9 cellular contexts compared by ENCODE assay signal in the genomic region with DNA sequence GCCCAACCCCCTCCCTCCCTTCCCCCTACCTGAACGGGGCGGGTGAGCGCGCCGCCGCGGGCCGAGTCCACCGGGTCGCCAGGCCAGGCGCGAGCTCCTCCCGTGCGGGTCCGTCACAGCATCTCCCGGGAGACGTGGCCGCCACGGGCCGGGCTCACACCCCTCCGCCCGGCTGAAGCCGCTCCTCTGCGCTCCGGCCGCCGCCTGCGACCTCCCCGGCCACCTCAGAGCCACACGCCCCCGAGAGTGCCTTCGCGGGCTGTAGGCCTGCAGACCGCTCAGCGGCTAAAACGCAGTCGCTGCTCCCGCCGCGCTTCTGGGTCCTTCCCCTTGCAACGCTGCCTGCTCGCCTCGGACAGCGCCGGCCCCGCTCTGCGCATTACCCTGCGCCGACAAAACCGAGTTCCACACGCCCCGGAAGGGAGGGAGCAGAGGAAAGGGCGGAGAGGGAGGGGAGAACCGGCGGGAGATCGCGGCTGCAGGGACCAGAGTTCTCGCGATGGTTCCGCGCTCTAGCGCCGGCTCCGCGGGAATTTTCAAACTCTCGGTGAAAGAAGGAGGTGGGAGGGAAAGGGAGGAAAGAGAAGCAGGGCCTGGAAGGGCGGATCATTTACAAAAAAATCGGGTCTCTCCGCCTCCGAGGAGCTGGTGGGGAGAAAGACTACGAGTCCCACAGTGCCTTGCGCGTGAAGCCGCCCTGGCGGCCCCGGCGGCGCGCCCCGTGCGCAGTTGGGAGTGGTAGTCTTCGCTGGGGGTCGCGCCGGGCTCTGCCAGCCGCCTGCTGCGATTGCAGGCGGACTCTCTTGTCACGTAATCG. TPM values are rescaled to one million over a fixed set of nuclear protein-coding genes. Genes with fewer than 3 reads are reported as not detected.
DNase-seq lines count a peak whose midpoint lies in the region; ATAC-seq, FAIRE-seq and TF ChIP-seq lines count a peak whose summit lies in the region.
"Had no signal": no experiment of that assay in that cellular context is flagged by ENCODE, and none has a peak within 500 bp of the region (broad histone marks: within the 10 kb centered on the region; RNA-seq: fewer than 3 reads in every experiment).

A gene with protein sequence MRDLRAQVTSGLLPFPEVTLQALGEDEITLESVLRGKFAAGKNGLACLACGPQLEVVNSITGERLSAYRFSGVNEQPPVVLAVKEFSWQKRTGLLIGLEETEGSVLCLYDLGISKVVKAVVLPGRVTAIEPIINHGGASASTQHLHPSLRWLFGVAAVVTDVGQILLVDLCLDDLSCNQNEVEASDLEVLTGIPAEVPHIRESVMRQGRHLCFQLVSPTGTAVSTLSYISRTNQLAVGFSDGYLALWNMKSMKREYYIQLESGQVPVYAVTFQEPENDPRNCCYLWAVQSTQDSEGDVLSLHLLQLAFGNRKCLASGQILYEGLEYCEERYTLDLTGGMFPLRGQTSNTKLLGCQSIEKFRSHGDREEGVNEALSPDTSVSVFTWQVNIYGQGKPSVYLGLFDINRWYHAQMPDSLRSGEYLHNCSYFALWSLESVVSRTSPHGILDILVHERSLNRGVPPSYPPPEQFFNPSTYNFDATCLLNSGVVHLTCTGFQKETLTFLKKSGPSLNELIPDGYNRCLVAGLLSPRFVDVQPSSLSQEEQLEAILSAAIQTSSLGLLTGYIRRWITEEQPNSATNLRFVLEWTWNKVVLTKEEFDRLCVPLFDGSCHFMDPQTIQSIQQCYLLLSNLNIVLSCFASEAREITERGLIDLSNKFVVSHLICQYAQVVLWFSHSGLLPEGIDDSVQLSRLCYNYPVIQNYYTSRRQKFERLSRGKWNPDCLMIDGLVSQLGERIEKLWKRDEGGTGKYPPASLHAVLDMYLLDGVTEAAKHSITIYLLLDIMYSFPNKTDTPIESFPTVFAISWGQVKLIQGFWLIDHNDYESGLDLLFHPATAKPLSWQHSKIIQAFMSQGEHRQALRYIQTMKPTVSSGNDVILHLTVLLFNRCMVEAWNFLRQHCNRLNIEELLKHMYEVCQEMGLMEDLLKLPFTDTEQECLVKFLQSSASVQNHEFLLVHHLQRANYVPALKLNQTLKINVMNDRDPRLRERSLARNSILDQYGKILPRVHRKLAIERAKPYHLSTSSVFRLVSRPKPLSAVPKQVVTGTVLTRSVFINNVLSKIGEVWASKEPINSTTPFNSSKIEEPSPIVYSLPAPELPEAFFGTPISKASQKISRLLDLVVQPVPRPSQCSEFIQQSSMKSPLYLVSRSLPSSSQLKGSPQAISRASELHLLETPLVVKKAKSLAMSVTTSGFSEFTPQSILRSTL (N-terminal part only) (minus strand): TSS at position 400 of the 817 bp plus-strand sequence. CDS start 13,578 bp downstream, outside the sequence.

- TF ChIP-seq POLR2A in GM19099 (IDR thresholded peaks at IDR 0.05; ENCODE audit: extremely low read depth, insufficient read length, low read depth) = peak; percentile 95

- FAIRE-seq in kidney (lab: Jason Lieb, UNC) = peak; percentile 70
- FAIRE-seq: islet of Langerhans had no signal

- peak within 1 kb of the TSS; percentile 80 to 95 for H3K9ac ChIP-seq in kidney (ENCODE audit: low read length in 2 of 2)

- peak; percentile 92 for ATAC-seq in HG03432 (IDR thresholded peaks at IDR 0.05; ENCODE audit: unreplicated experiment)

- no peak for TF ChIP-seq CTCF in kidney (IDR thresholded peaks at IDR 0.05; ENCODE audit: borderline replicate concordance, extremely low read depth, insufficient read depth)

- no peaks in the 10 kb centered on the region for H3K36me3 ChIP-seq in kidney (ENCODE audit: control insufficient read depth in 1 of 2, insufficient read depth in 2 of 2, low read length in 2 of 2)

- peak within 1 kb of the TSS; percentile 94 to 95 for H3K27ac ChIP-seq in kidney (ENCODE audit: low read depth in 2 of 2, low read length in 2 of 2)

- intact Hi-C loops in kidney (cut with DNase I) = no loop called here

- H3K4me1 ChIP-seq in kidney (ENCODE audit: control insufficient read depth in 1 of 2, insufficient read depth in 1 of 2, low read depth in 1 of 2, low read length in 2 of 2) = peaks cover 4 to 5% of the 10 kb centered on the region in 2 donors

- peak within 1 kb of the TSS; percentile 78 to 94 for H3K4me3 ChIP-seq in kidney (ENCODE audit: low read length in 2 of 2)

- H3K9me3 ChIP-seq in kidney (ENCODE audit: control insufficient read depth in 1 of 2, low read length in 2 of 2) = no peaks in the 10 kb centered on the region

- DNase-seq in AG20443 (ENCODE audit: low spot score) (peak; percentile 99), NCI-H510A (lab: John Stamatoyannopoulos, UW) (peak; percentile 88), cerebellum (ENCODE audit: low spot score) (peak; percentile 96), kidney (peak; percentile 99)
- DNase-seq in activated CD4-positive, alpha-beta T cell treated with anti-CD3 and anti-CD28 coated beads for 1 hour = peak; percentile 91
- peak; percentile 95 for DNase-seq in stimulated activated CD4-positive, alpha-beta T cell treated with anti-CD3 and anti-CD28 coated beads, Interleukin-15, amount 100 ng/mL, for 24 hours

RNA-seq across cellular contexts. Expression of the gene that starts here (rescaled TPM):
- total RNA-seq in cerebellum (36.7 TPM), kidney (30.1 TPM)
- 5.2 TPM for polyA plus RNA-seq in kidney (ENCODE audit: insufficient read depth, low read depth, low replicate concordance)

Comparison
In these comparisons a context has a peak if more than half of its experiments do, and no peak if none do; other contexts are left out.
1. Peak in every context shown above with its lines: DNase-seq, ATAC-seq, H3K4me3 ChIP-seq and H3K27ac ChIP-seq.